In genomic region chr17:77492446-77493237, GRCh38 we compare ENCODE assay signal across 12 cellular contexts.
DNase-seq lines count a peak whose midpoint lies in the region; ATAC-seq and TF ChIP-seq lines count a peak whose summit lies in the region.
"Had no signal": no experiment of that assay in that cellular context is flagged by ENCODE, and none has a peak within 500 bp of the region (broad histone marks: within the 10 kb centered on the region; RNA-seq: fewer than 3 reads in every experiment).

No MANE protein-coding gene starts in this region.

- no peak for ATAC-seq in CD4-positive, CD25-positive, alpha-beta regulatory T cell (ENCODE audit: low read depth in 2 of 2)
- ATAC-seq in naive thymus-derived CD8-positive, alpha-beta T cell: no peak
- no peak for ATAC-seq in HG02763 (IDR thresholded peaks at IDR 0.05; ENCODE audit: unreplicated experiment)

- H3K4me3 ChIP-seq in CD4-positive, CD25-positive, alpha-beta regulatory T cell (ENCODE audit: low read depth, low read length): no peak overlapping the region
- H3K4me3 ChIP-seq: SK-N-MC had no signal

- H3K27ac Mint-ChIP-seq in CD4-positive, CD25-positive, alpha-beta regulatory T cell: peak overlapping the region in 2 of 3 donors; percentile 81 to 91
- peak overlapping the region; percentile 62 for H3K27ac Mint-ChIP-seq in activated naive CD8-positive, alpha-beta T cell treated with anti-CD3 and anti-CD28 coated beads for 36 hours
- peak overlapping the region in 9 of 10 donors; percentile 68 to 95 (median 83) for H3K27ac Mint-ChIP-seq in naive thymus-derived CD8-positive, alpha-beta T cell

- H3K9me3 Mint-ChIP-seq in CD4-positive, CD25-positive, alpha-beta regulatory T cell: peaks cover 0 to 2% (median 0%) of the 10 kb centered on the region in 7 donors
- H3K9me3 Mint-ChIP-seq in activated naive CD8-positive, alpha-beta T cell treated with anti-CD3 and anti-CD28 coated beads for 36 hours: no peaks in the 10 kb centered on the region
- H3K9me3 Mint-ChIP-seq in naive thymus-derived CD8-positive, alpha-beta T cell: no peaks in the 10 kb centered on the region

- peaks cover 15% of the 10 kb centered on the region for H3K36me3 Mint-ChIP-seq in CD4-positive, CD25-positive, alpha-beta regulatory T cell
- peaks cover 21% of the 10 kb centered on the region for H3K36me3 Mint-ChIP-seq in activated naive CD8-positive, alpha-beta T cell treated with anti-CD3 and anti-CD28 coated beads for 36 hours
- peaks cover 0 to 79% (median 8%) of the 10 kb centered on the region in 3 donors for H3K36me3 Mint-ChIP-seq in naive thymus-derived CD8-positive, alpha-beta T cell

- no peaks in the 10 kb centered on the region for H3K27me3 ChIP-seq in CD4-positive, CD25-positive, alpha-beta regulatory T cell (ENCODE audit: control insufficient read depth, insufficient read depth, low read length)

- no peak overlapping the region for H3K4me3 Mint-ChIP-seq in CD4-positive, CD25-positive, alpha-beta regulatory T cell
- H3K4me3 Mint-ChIP-seq in activated naive CD8-positive, alpha-beta T cell treated with anti-CD3 and anti-CD28 coated beads for 36 hours: no peak overlapping the region
- H3K4me3 Mint-ChIP-seq in naive thymus-derived CD8-positive, alpha-beta T cell: peak overlapping the region in 1 of 10 donors; percentile 36

- TF ChIP-seq CTCF in GM12872 (IDR thresholded peaks at IDR 0.05; ENCODE audit: insufficient read depth, low read depth, low read length): 0 out of 3 replicates have a peak, but pooled peaks have one; percentile 9

- POLR2A ChIA-PET in naive thymus-derived CD8-positive, alpha-beta T cell (lab: Charles Lee): interaction anchor here (0.7 to 9.2 kb wide), 17 partner anchors 9 to 161 kb away, joined by 3 to 243 read pairs (median 4); no protein-coding TSS in a partner anchor

- H3K4me1 ChIP-seq in CD4-positive, CD25-positive, alpha-beta regulatory T cell (ENCODE audit: control insufficient read depth, insufficient read depth, low read length, poor library complexity, severe bottlenecking): peaks cover 18% of the 10 kb centered on the region

- H3K36me3 ChIP-seq in CD4-positive, CD25-positive, alpha-beta regulatory T cell (ENCODE audit: control insufficient read depth, insufficient read depth, low read length): peaks cover 76% of the 10 kb centered on the region

- DNase-seq in CD4-positive, CD25-positive, alpha-beta regulatory T cell: no peak
- no peak for DNase-seq in activated naive CD8-positive, alpha-beta T cell treated with anti-CD3 and anti-CD28 coated beads for 36 hours
- DNase-seq in naive thymus-derived CD8-positive, alpha-beta T cell: peak in 2 of 10 donors; percentile 0 to 16
- DNase-seq in NCI-H2171 (lab: John Stamatoyannopoulos, UW) (no peak), hypothalamus (lab: John Stamatoyannopoulos, UW) (no peak)
- DNase-seq in stimulated activated CD4-positive, alpha-beta T cell treated with anti-CD3 and anti-CD28 coated beads, Interleukin-4, amount 100 ng/mL, for 24 hours: no peak
- DNase-seq: activated CD4-positive, alpha-beta T cell treated with anti-CD3 and anti-CD28 coated beads for 4 hours; NCI-H1930 had no signal

- H3K9me3 ChIP-seq in CD4-positive, CD25-positive, alpha-beta regulatory T cell (ENCODE audit: control insufficient read depth in 2 of 2, low read length in 2 of 2): no peaks in the 10 kb centered on the region

- peaks cover 4 to 35% (median 8%) of the 10 kb centered on the region in 4 donors for H3K4me1 Mint-ChIP-seq in CD4-positive, CD25-positive, alpha-beta regulatory T cell
- H3K4me1 Mint-ChIP-seq in activated naive CD8-positive, alpha-beta T cell treated with anti-CD3 and anti-CD28 coated beads for 36 hours: peaks cover 23% of the 10 kb centered on the region
- peaks cover 8 to 42% (median 19%) of the 10 kb centered on the region in 4 donors for H3K4me1 Mint-ChIP-seq in naive thymus-derived CD8-positive, alpha-beta T cell

- no peak overlapping the region for H3K27ac ChIP-seq in CD4-positive, CD25-positive, alpha-beta regulatory T cell (ENCODE audit: insufficient read depth, low read length, poor library complexity, severe bottlenecking)
- H3K27ac ChIP-seq: HL-60, SK-N-MC had no signal

- no peaks in the 10 kb centered on the region for H3K27me3 Mint-ChIP-seq in CD4-positive, CD25-positive, alpha-beta regulatory T cell
- H3K27me3 Mint-ChIP-seq in activated naive CD8-positive, alpha-beta T cell treated with anti-CD3 and anti-CD28 coated beads for 36 hours: no peaks in the 10 kb centered on the region
- H3K27me3 Mint-ChIP-seq in naive thymus-derived CD8-positive, alpha-beta T cell: no peaks in the 10 kb centered on the region
